ENCODE assay signal across 20 cellular contexts in the genomic region with DNA sequence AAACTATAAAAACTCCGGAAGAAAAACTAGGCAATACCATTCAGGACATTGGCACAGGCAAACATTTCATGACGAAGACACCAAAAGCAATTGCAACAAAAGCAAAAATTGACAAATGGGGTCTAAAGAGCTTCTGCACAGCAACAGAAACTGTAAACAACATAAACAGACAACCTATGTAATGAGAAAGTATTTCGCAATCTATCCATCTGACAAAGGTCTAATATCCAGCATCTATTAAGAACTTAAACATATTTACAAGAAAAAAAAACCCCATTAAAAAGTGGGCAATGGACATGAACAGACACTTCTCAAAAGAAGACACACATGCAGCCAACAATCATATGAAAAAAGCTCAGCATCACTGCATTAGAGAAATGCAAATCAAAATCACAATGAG.
DNase-seq lines count a peak whose midpoint lies in the region; ATAC-seq, FAIRE-seq and TF ChIP-seq lines count a peak whose summit lies in the region.
"Had no signal": no experiment of that assay in that cellular context is flagged by ENCODE, and none has a peak within 500 bp of the region (broad histone marks: within the 10 kb centered on the region; RNA-seq: fewer than 3 reads in every experiment).

No MANE protein-coding gene starts in this region.

- no peaks in the 10 kb centered on the region for H3K9me3 ChIP-seq in HepG2 (ENCODE audit: low read length)
- H3K9me3 ChIP-seq in right lobe of liver: no peaks in the 10 kb centered on the region
- H3K9me3 ChIP-seq in K562 (replicated peaks; ENCODE audit: control insufficient read depth, insufficient read depth, low read depth, low read length): no peaks in the 10 kb centered on the region
- H3K9me3 ChIP-seq: A549; BLaER1 treated with 17β-estradiol and CSF1 and Interleukin-3, amounts not matched to agents 10 nM and 100 nM; Caco-2 had no signal

- H3K9ac ChIP-seq in HepG2 (ENCODE audit: insufficient read depth, low read depth, low read length) (no peak overlapping the region), K562 (ENCODE audit: insufficient read depth in 1 of 2, low read depth in 2 of 2, low read length in 2 of 2) (no peak overlapping the region)
- H3K9ac ChIP-seq: BLaER1 treated with 17β-estradiol and CSF1 and Interleukin-3, amounts not matched to agents 10 nM and 100 nM had no signal

- no peak overlapping the region for H3K27ac ChIP-seq in HepG2 (ENCODE audit: extremely low read length, insufficient read depth, low read length)
- no peak overlapping the region for H3K27ac ChIP-seq in right lobe of liver
- no peak overlapping the region for H3K27ac ChIP-seq in K562 (ENCODE audit: extremely low read depth, low read depth, low read length)
- H3K27ac ChIP-seq in dorsolateral prefrontal cortex: no peak overlapping the region
- H3K27ac ChIP-seq: 22Rv1; A549; BLaER1 treated with 17β-estradiol and CSF1 and Interleukin-3, amounts not matched to agents 10 nM and 100 nM; C4-2B had no signal

- no peak for TF ChIP-seq RAD21 in HepG2 (CRISPR knock-in tag; IDR thresholded peaks at IDR 0.05)
- TF ChIP-seq RAD21 in K562 (CRISPR knock-in tag; conservative IDR thresholded peaks at IDR 0.05 in 1 of 2, IDR thresholded peaks at IDR 0.05 in 1 of 2): no peak

- H3K79me2 ChIP-seq in HepG2 (ENCODE audit: insufficient read depth, low read length): no peaks in the 10 kb centered on the region
- H3K79me2 ChIP-seq in K562 (ENCODE audit: control insufficient read depth, insufficient read depth, low read length): no peaks in the 10 kb centered on the region

- TF ChIP-seq EP300 in HepG2 (IDR thresholded peaks at IDR 0.05; ENCODE audit: low read depth in 2 of 2, low read length in 2 of 2) (no peak), HepG2 (CRISPR knock-in tag; IDR thresholded peaks at IDR 0.05; ENCODE audit: borderline replicate concordance) (no peak), K562 (IDR thresholded peaks at IDR 0.05; ENCODE audit: low read length) (no peak)

- WGBS in HepG2 (ENCODE audit: low lambda C conversion rate): 45% methylated on average over 3 of the region's 3 CpGs
- WGBS in right lobe of liver (ENCODE audit: insufficient coverage, low coverage, low lambda C conversion rate, missing lambda C conversion rate): 58% methylated on average over 3 of the region's 3 CpGs
- WGBS in K562 (ENCODE audit: insufficient coverage, low coverage, missing lambda C conversion rate): 2% methylated on average over 3 of the region's 3 CpGs

- BruUV-seq in HepG2 (replicated peaks; lab: Mats Ljungman, UMichigan) (no TSS peak), K562 (replicated peaks; lab: Mats Ljungman, UMichigan) (no TSS peak)

- DNase-seq in HepG2 (ENCODE audit: low spot score) (no peak), right lobe of liver (no peak), K562 (ENCODE audit: extremely low read depth in 1 of 4, low spot score in 3 of 4) (no peak), SW 1271 (lab: John Stamatoyannopoulos, UW) (no peak), dorsolateral prefrontal cortex (no peak)
- DNase-seq: AML-193; Caco-2; Calu3; CD4-positive, alpha-beta T cell; CD8-positive, alpha-beta T cell; DMS79 treated with DMSO at 0.1 percent for 48 hours; GF-D8 had no signal

- TF ChIP-seq CTCF in HepG2 (CRISPR knock-in tag; IDR thresholded peaks at IDR 0.05): no peak
- TF ChIP-seq CTCF in right lobe of liver (IDR thresholded peaks at IDR 0.05): no peak
- no peak for TF ChIP-seq CTCF in K562 (IDR thresholded peaks at IDR 0.05 in 2 of 3, conservative IDR thresholded peaks at IDR 0.05 in 1 of 3; ENCODE audit: insufficient read depth in 2 of 3, low read depth in 1 of 3, low read length in 3 of 3)
- no peak for TF ChIP-seq CTCF in dorsolateral prefrontal cortex (IDR thresholded peaks at IDR 0.05 in 54 of 56, conservative IDR thresholded peaks at IDR 0.05 in 2 of 56; ENCODE audit: low read depth in 1 of 56, partially characterized antibody in 56 of 56)

- H3K4me1 ChIP-seq in HepG2 (ENCODE audit: insufficient read depth, low read length) (no peaks in the 10 kb centered on the region), right lobe of liver (no peaks in the 10 kb centered on the region), K562 (replicated peaks in 1 of 2; ENCODE audit: control insufficient read depth in 2 of 2, insufficient read depth in 2 of 2, low read length in 2 of 2) (no peaks in the 10 kb centered on the region)
- H3K4me1 ChIP-seq: A549; BLaER1 treated with 17β-estradiol and CSF1 and Interleukin-3, amounts not matched to agents 10 nM and 100 nM; Caco-2 had no signal

- no peaks in the 10 kb centered on the region for H3K27me3 ChIP-seq in HepG2 (ENCODE audit: control insufficient read depth in 1 of 2, insufficient read depth in 2 of 2, low read length in 2 of 2)
- no peaks in the 10 kb centered on the region for H3K27me3 ChIP-seq in right lobe of liver
- H3K27me3 ChIP-seq in K562 (ENCODE audit: control insufficient read depth in 2 of 2, insufficient read depth in 2 of 2, low read length in 2 of 2): no peaks in the 10 kb centered on the region
- H3K27me3 ChIP-seq in dorsolateral prefrontal cortex: no peaks in the 10 kb centered on the region
- H3K27me3 ChIP-seq: BLaER1 treated with 17β-estradiol and CSF1 and Interleukin-3, amounts not matched to agents 10 nM and 100 nM had no signal

- no peak for FAIRE-seq in HepG2 (lab: Jason Lieb, UNC)
- FAIRE-seq in K562 (lab: Jason Lieb, UNC): no peak
- FAIRE-seq: A549, D721Med, G401.6, GM12891, GM19239 had no signal

- ATAC-seq in HepG2 (no peak), right lobe of liver (no peak), K562 (no peak)
- ATAC-seq: A549; CD8-positive, alpha-beta T cell had no signal

- in situ Hi-C loops in HepG2 (cut with HindIII; ENCODE audit: extremely low pct_ligation_motif_present, low pct_unique_long_range_greater_than_20kb): no loop called here
- in situ Hi-C loops in K562 (cut with MboI): no loop called here

- CTCF ChIA-PET in HepG2 (lab: Yijun Ruan, JAX; ENCODE audit: low intra/inter-chr PET ratio, low total read pairs) (no interaction called here), K562 (lab: Yijun Ruan, JAX; ENCODE audit: low intra/inter-chr PET ratio) (no interaction called here)

- H3K4me3 ChIP-seq in HepG2 (replicated peaks in 1 of 3; ENCODE audit: insufficient read depth in 1 of 3, low read depth in 2 of 3, low read length in 3 of 3) (no peak overlapping the region), right lobe of liver (no peak overlapping the region), K562 (no peak overlapping the region), dorsolateral prefrontal cortex (no peak overlapping the region)
- H3K4me3 ChIP-seq: A549; BLaER1 treated with 17β-estradiol and CSF1 and Interleukin-3, amounts not matched to agents 10 nM and 100 nM had no signal

- H3K36me3 ChIP-seq in HepG2 (replicated peaks in 1 of 2; ENCODE audit: control insufficient read depth in 1 of 2, insufficient read depth in 2 of 2, low read length in 2 of 2) (no peaks in the 10 kb centered on the region), right lobe of liver (no peaks in the 10 kb centered on the region), K562 (ENCODE audit: control insufficient read depth, insufficient read depth, low read length) (no peaks in the 10 kb centered on the region)
- H3K36me3 ChIP-seq: BLaER1 treated with 17β-estradiol and CSF1 and Interleukin-3, amounts not matched to agents 10 nM and 100 nM had no signal

- TF ChIP-seq POLR2A in HepG2 (IDR thresholded peaks at IDR 0.05; ENCODE audit: insufficient read depth in 1 of 2, low read depth in 2 of 2, low read length in 2 of 2): no peak
- TF ChIP-seq POLR2A in right lobe of liver (IDR thresholded peaks at IDR 0.05): no peak
- TF ChIP-seq POLR2A in K562 (conservative IDR thresholded peaks at IDR 0.05): no peak

- H3K4me2 ChIP-seq in HepG2 (ENCODE audit: low read depth, low read length): no peak overlapping the region
- H3K4me2 ChIP-seq in K562 (ENCODE audit: insufficient read depth, low read length): no peak overlapping the region
- H3K4me2 ChIP-seq: A549; BLaER1 treated with 17β-estradiol and CSF1 and Interleukin-3, amounts not matched to agents 10 nM and 100 nM had no signal

- POLR2A ChIA-PET in HepG2 (lab: Yijun Ruan, JAX): no interaction called here
- POLR2A ChIA-PET in K562 (lab: Yijun Ruan, JAX): no interaction called here

- intact Hi-C loops in HepG2 (cut with micrococcal nuclease; ENCODE audit: unreplicated experiment): no loop called here
- intact Hi-C loops in right lobe of liver (cut with DNase I): no loop called here
- intact Hi-C loops in K562 (cut with micrococcal nuclease): no loop called here
- intact Hi-C loops in dorsolateral prefrontal cortex (cut with DNase I): no loop called here

- H4K20me1 ChIP-seq in HepG2 (ENCODE audit: insufficient read depth, low read length) (no peaks in the 10 kb centered on the region), K562 (replicated peaks; ENCODE audit: control insufficient read depth, insufficient read depth, low read length) (no peaks in the 10 kb centered on the region)
- H4K20me1 ChIP-seq: BLaER1 treated with 17β-estradiol and CSF1 and Interleukin-3, amounts not matched to agents 10 nM and 100 nM had no signal

- H3K9me1 ChIP-seq in K562 (ENCODE audit: control insufficient read depth, insufficient read depth, low read length): no peaks in the 10 kb centered on the region

- H2AFZ ChIP-seq in HepG2 (ENCODE audit: low read length): no peak overlapping the region
- no peak overlapping the region for H2AFZ ChIP-seq in K562 (ENCODE audit: low read depth, low read length)

TF ChIP-seq in HepG2, 621 proteins besides CTCF, POLR2A, EP300 and RAD21:
- TF ChIP-seq CEBPB (IDR thresholded peaks at IDR 0.05; ENCODE audit: borderline replicate concordance, low read depth, low read length) (peak; percentile 65), SKI (IDR thresholded peaks at IDR 0.05; ENCODE audit: partially characterized antibody) (no peak), HOXA9 (CRISPR knock-in tag; IDR thresholded peaks at IDR 0.05; ENCODE audit: borderline replicate concordance) (no peak)

TF ChIP-seq in K562, 482 proteins besides CTCF, POLR2A, EP300 and RAD21:
- TF ChIP-seq CEBPG (CRISPR knock-in tag; IDR thresholded peaks at IDR 0.05) (no peak), CEBPG (tag; conservative IDR thresholded peaks at IDR 0.05 in 1 of 2, IDR thresholded peaks at IDR 0.05 in 1 of 2) (peak in 1 of 2 experiments; percentile 76; a peak in 2 of 4 replicates), PKNOX1 (IDR thresholded peaks at IDR 0.05) (no peak), CEBPB (tag; IDR thresholded peaks at IDR 0.05) (peak; percentile 56)

Comparison
In these comparisons a context has a peak if more than half of its experiments do, and no peak if none do; other contexts are left out.
1. Of the 241 proteins assayed by ChIP-seq in both HepG2 and K562: peak only in HepG2: none; only in K562: none; in both: CEBPB; in neither: 239; mixed calls (peak in some experiments, not most) for 1.